ENCODE assay signal across 20 cellular contexts in genomic region chr6:118554698-118555097, GRCh38. TPM values are rescaled to one million over a fixed set of nuclear protein-coding genes. Genes with fewer than 3 reads are reported as not detected.
"Had no signal": no experiment of that assay in that cellular context is flagged by ENCODE, and none has a peak within 500 bp of the region (broad histone marks: within the 10 kb centered on the region; RNA-seq: fewer than 3 reads in every experiment).

No MANE protein-coding gene starts in this region.

- H3K36me3 Mint-ChIP-seq: natural killer cell treated with Interleukin-12 subunit alpha and Interleukin-12 subunit beta and Interleukin-15 and Interleukin-18, amount 100 ng/mL, for 72 hours; WTC11 had no signal

- H3K9me3 ChIP-seq: lower lobe of right lung, neutrophil, stomach had no signal

- H3K27me3 ChIP-seq: brain microvascular endothelial cell, hepatocyte, neutrophil, stomach had no signal

- H3K27ac Mint-ChIP-seq: activated CD4-positive, alpha-beta memory T cell treated with anti-CD3 and anti-CD28 coated beads for 36 hours; activated CD8-positive, alpha-beta memory T cell treated with anti-CD3 and anti-CD28 coated beads, Interleukin-2, amount 10 ng/mL, durations not matched to agents 7 days and 5 days; activated naive CD4-positive, alpha-beta T cell treated with anti-CD3 and anti-CD28 coated beads for 36 hours; activated T-cell treated with anti-CD3 and anti-CD28 coated beads, Interleukin-2, amount 50 U/mL, for 24 hours; natural killer cell treated with Interleukin-12 subunit alpha and Interleukin-12 subunit beta and Interleukin-15 and Interleukin-18, amount 100 ng/mL, for 72 hours; stimulated activated effector memory CD8-positive, alpha-beta T cell treated with anti-CD3 and anti-CD28 coated beads, Interleukin-12 subunit alpha, Interleukin-12 subunit beta, amount 100 ng/mL, for 72 hours; WTC11 had no signal

- H3K4me3 ChIP-seq: hepatocyte, lower lobe of right lung, SK-N-MC, stomach had no signal

- DNase-seq: activated CD4-positive, alpha-beta memory T cell treated with anti-CD3 and anti-CD28 coated beads for 36 hours; activated CD4-positive, alpha-beta T cell treated with anti-CD3 and anti-CD28 coated beads for 4 hours; activated CD8-positive, alpha-beta memory T cell treated with anti-CD3 and anti-CD28 coated beads, Interleukin-2, amount 10 ng/mL, durations not matched to agents 7 days and 5 days; activated naive CD4-positive, alpha-beta T cell treated with anti-CD3 and anti-CD28 coated beads for 36 hours; activated T-cell treated with anti-CD3 and anti-CD28 coated beads, Interleukin-2, amount 50 U/mL, for 24 hours; brain microvascular endothelial cell; effector CD4-positive, alpha-beta T cell; lower lobe of right lung; retina; small intestine; stimulated activated CD4-positive, alpha-beta T cell treated with anti-CD3 and anti-CD28 coated beads, Interleukin-4, amount 100 ng/mL, for 1 hour; stomach had no signal

- H3K4me3 Mint-ChIP-seq: activated CD4-positive, alpha-beta memory T cell treated with anti-CD3 and anti-CD28 coated beads for 36 hours; activated CD8-positive, alpha-beta memory T cell treated with anti-CD3 and anti-CD28 coated beads, Interleukin-2, amount 10 ng/mL, durations not matched to agents 7 days and 5 days; activated naive CD4-positive, alpha-beta T cell treated with anti-CD3 and anti-CD28 coated beads for 36 hours; activated T-cell treated with anti-CD3 and anti-CD28 coated beads, Interleukin-2, amount 50 U/mL, for 24 hours; natural killer cell treated with Interleukin-12 subunit alpha and Interleukin-12 subunit beta and Interleukin-15 and Interleukin-18, amount 100 ng/mL, for 72 hours; stimulated activated effector memory CD8-positive, alpha-beta T cell treated with anti-CD3 and anti-CD28 coated beads, Interleukin-12 subunit alpha, Interleukin-12 subunit beta, amount 100 ng/mL, for 72 hours; WTC11 had no signal

- H3K27ac ChIP-seq: brain microvascular endothelial cell, hepatocyte, lower lobe of right lung, neutrophil, parathyroid adenoma, SK-N-MC, stomach had no signal

- H3K36me3 ChIP-seq: brain microvascular endothelial cell, lower lobe of right lung, neutrophil had no signal

- H3K27me3 Mint-ChIP-seq: activated CD4-positive, alpha-beta memory T cell treated with anti-CD3 and anti-CD28 coated beads for 36 hours; activated CD8-positive, alpha-beta memory T cell treated with anti-CD3 and anti-CD28 coated beads, Interleukin-2, amount 10 ng/mL, durations not matched to agents 7 days and 5 days; activated T-cell treated with anti-CD3 and anti-CD28 coated beads, Interleukin-2, amount 50 U/mL, for 24 hours; natural killer cell treated with Interleukin-12 subunit alpha and Interleukin-12 subunit beta and Interleukin-15 and Interleukin-18, amount 100 ng/mL, for 72 hours had no signal

- H3K9me3 Mint-ChIP-seq: activated CD4-positive, alpha-beta memory T cell treated with anti-CD3 and anti-CD28 coated beads for 36 hours; activated naive CD4-positive, alpha-beta T cell treated with anti-CD3 and anti-CD28 coated beads for 36 hours; activated T-cell treated with anti-CD3 and anti-CD28 coated beads, Interleukin-2, amount 50 U/mL, for 24 hours; natural killer cell treated with Interleukin-12 subunit alpha and Interleukin-12 subunit beta and Interleukin-15 and Interleukin-18, amount 100 ng/mL, for 72 hours; stimulated activated effector memory CD8-positive, alpha-beta T cell treated with anti-CD3 and anti-CD28 coated beads, Interleukin-12 subunit alpha, Interleukin-12 subunit beta, amount 100 ng/mL, for 72 hours; WTC11 had no signal

- ATAC-seq: activated CD8-positive, alpha-beta memory T cell treated with anti-CD3 and anti-CD28 coated beads, Interleukin-2, amount 10 ng/mL, durations not matched to agents 7 days and 5 days; esophagus mucosa; lower lobe of right lung; natural killer cell treated with Interleukin-12 subunit alpha and Interleukin-12 subunit beta and Interleukin-15 and Interleukin-18, amount 100 ng/mL, for 72 hours; stimulated activated effector memory CD8-positive, alpha-beta T cell treated with anti-CD3 and anti-CD28 coated beads, Interleukin-12 subunit alpha, Interleukin-12 subunit beta, amount 100 ng/mL, for 72 hours; WTC11 had no signal

RNA-seq across cellular contexts. Expression of gene PLN, which starts 6.6 kb away (rescaled TPM):
- total RNA-seq: activated CD4-positive, alpha-beta memory T cell treated with anti-CD3 and anti-CD28 coated beads for 36 hours; activated CD8-positive, alpha-beta memory T cell treated with anti-CD3 and anti-CD28 coated beads, Interleukin-2, amount 10 ng/mL, durations not matched to agents 7 days and 5 days; activated naive CD4-positive, alpha-beta T cell treated with anti-CD3 and anti-CD28 coated beads for 36 hours; natural killer cell treated with Interleukin-12 subunit alpha and Interleukin-12 subunit beta and Interleukin-15 and Interleukin-18, amount 100 ng/mL, for 72 hours; WTC11 had no signal
